In genomic region chr3:100002599-100003350, GRCh38 we compare ENCODE assay signal across 9 cellular contexts.
DNase-seq lines count a peak whose midpoint lies in the region; ATAC-seq, FAIRE-seq and TF ChIP-seq lines count a peak whose summit lies in the region.
"Had no signal": no experiment of that assay in that cellular context is flagged by ENCODE, and none has a peak within 500 bp of the region (broad histone marks: within the 10 kb centered on the region; RNA-seq: fewer than 3 reads in every experiment).

No MANE protein-coding gene starts in this region.

- peak; percentile 97 for FAIRE-seq in A549 (lab: Jason Lieb, UNC)

- no peaks in the 10 kb centered on the region for H3K9me3 ChIP-seq in A549

- DNase-seq in A549 (ENCODE audit: low read depth in 1 of 2, low spot score in 1 of 2), result peak; percentile 47 to 82
- DNase-seq in HFF-Myc (ENCODE audit: extremely low read depth, low read depth), result peak; percentile 56
- peak; percentile 98 for DNase-seq in amniotic epithelial cell (ENCODE audit: low read depth)
- DNase-seq in kidney tubule cell (ENCODE audit: low spot score), result peak; percentile 99
- no peak for DNase-seq in NCI-H446 treated with DMSO at 0.1 percent for 48 hours (lab: John Stamatoyannopoulos, UW)
- no peak for DNase-seq in activated gamma-delta T cell (lab: John Stamatoyannopoulos, UW)
- DNase-seq in GM13976 (ENCODE audit: low spot score), result no peak
- DNase-seq: NCI-H446 had no signal

- peak overlapping the region; percentile 63 to 75 for H3K27ac ChIP-seq in A549

- 0 out of 5 replicates have a peak, but pooled peaks of 1 of the 2 experiments have one; percentile 36 for TF ChIP-seq RAD21 in A549 (conservative IDR thresholded peaks at IDR 0.05 in 1 of 2, IDR thresholded peaks at IDR 0.05 in 1 of 2)

- H3K4me2 ChIP-seq in A549, result peak overlapping the region; percentile 61

- 17% methylated on average over 4 of the region's 4 CpGs for WGBS in A549 (ENCODE audit: missing lambda C conversion rate)

- TF ChIP-seq POLR2A in A549 (IDR thresholded peaks at IDR 0.05; ENCODE audit: low read length), result no peak

- TF ChIP-seq CTCF in A549 (IDR thresholded peaks at IDR 0.05) (no peak), HFF-Myc (IDR thresholded peaks at IDR 0.05; ENCODE audit: low read depth, low read length, missing control alignments) (no peak), GM13976 (IDR thresholded peaks at IDR 0.05; ENCODE audit: borderline replicate concordance, control extremely low read depth, extremely low read depth, insufficient read depth, missing control alignments) (no peak)

- H3K4me1 ChIP-seq in A549, result peaks cover 40% of the 10 kb centered on the region

- in situ Hi-C loops in GM13976 (cut with MboI; ENCODE audit: low sequenced_read_pairs, unreplicated experiment), result no loop called here

- ATAC-seq in A549, result peak; percentile 94 to 95
- no peak for ATAC-seq in HG02678 (IDR thresholded peaks at IDR 0.05; ENCODE audit: unreplicated experiment)

- CTCF ChIA-PET in A549 (lab: Yijun Ruan, JAX), result interaction anchor here (0.7 to 2.1 kb wide), 11 partner anchors 14 to 251 kb away, joined by 3 to 15 read pairs (median 3); no protein-coding TSS in a partner anchor

- POLR2A ChIA-PET in A549 (lab: Yijun Ruan, JAX), result interaction anchor here (0.8 to 1.1 kb wide), 2 partner anchors 45 to 258 kb away, joined by 3 read pairs; partner anchors contain the start of gene TBC1D23

- TF ChIP-seq EP300 in A549 (IDR thresholded peaks at IDR 0.05), result peak; percentile 59 to 61; a peak in 4 of 5 replicates

- no peak overlapping the region for H3K4me3 ChIP-seq in A549
- H3K4me3 ChIP-seq in HFF-Myc (replicated peaks; ENCODE audit: low read depth, low read length), result no peak overlapping the region

TF ChIP-seq in A549, 52 proteins besides CTCF, POLR2A, EP300 and RAD21:
- no peak for TF ChIP-seq HDAC2 (IDR thresholded peaks at IDR 0.05)
- TF ChIP-seq TFCP2L1 (CRISPR knock-in tag; IDR thresholded peaks at IDR 0.05), result no peak
- TF ChIP-seq MAZ (IDR thresholded peaks at IDR 0.05; ENCODE audit: borderline replicate concordance, low read depth, low read length), result no peak
- TF ChIP-seq GATA3 (IDR thresholded peaks at IDR 0.05; ENCODE audit: borderline replicate concordance), result peak; percentile 80; the same call in 1 of the 2 replicates
- no peak for TF ChIP-seq KDM1A (IDR thresholded peaks at IDR 0.05; ENCODE audit: low read depth)
- TF ChIP-seq JUNB (IDR thresholded peaks at IDR 0.05), result peak; percentile 87
- no peak for TF ChIP-seq SREBF2 (IDR thresholded peaks at IDR 0.05)
- peak; percentile 65 for TF ChIP-seq FOSL2 (IDR thresholded peaks at IDR 0.05)
- TF ChIP-seq FOSL2 (CRISPR knock-in tag; IDR thresholded peaks at IDR 0.05), result peak; percentile 72
- TF ChIP-seq, protein P1, sequence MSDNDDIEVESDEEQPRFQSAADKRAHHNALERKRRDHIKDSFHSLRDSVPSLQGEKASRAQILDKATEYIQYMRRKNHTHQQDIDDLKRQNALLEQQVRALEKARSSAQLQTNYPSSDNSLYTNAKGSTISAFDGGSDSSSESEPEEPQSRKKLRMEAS (IDR thresholded peaks at IDR 0.05), result peak; percentile 38; the same call in 1 of the 2 replicates
- TF ChIP-seq, protein P2, sequence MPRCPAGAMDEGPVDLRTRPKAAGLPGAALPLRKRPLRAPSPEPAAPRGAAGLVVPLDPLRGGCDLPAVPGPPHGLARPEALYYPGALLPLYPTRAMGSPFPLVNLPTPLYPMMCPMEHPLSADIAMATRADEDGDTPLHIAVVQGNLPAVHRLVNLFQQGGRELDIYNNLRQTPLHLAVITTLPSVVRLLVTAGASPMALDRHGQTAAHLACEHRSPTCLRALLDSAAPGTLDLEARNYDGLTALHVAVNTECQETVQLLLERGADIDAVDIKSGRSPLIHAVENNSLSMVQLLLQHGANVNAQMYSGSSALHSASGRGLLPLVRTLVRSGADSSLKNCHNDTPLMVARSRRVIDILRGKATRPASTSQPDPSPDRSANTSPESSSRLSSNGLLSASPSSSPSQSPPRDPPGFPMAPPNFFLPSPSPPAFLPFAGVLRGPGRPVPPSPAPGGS (IDR thresholded peaks at IDR 0.05), result peak; percentile 36; the same call in 1 of the 3 replicates
- TF ChIP-seq CEBPB (IDR thresholded peaks at IDR 0.05), result peak; percentile 73 to 84
- TF ChIP-seq JUN (IDR thresholded peaks at IDR 0.05), result peak; percentile 42 to 54; a peak in 2 of 5 replicates
- no peak for TF ChIP-seq KDM5A (IDR thresholded peaks at IDR 0.05)
- no peak for TF ChIP-seq ZC3H11A (IDR thresholded peaks at IDR 0.05)
- TF ChIP-seq HOXB5 (CRISPR knock-in tag; IDR thresholded peaks at IDR 0.05), result peak; percentile 81; the same call in 1 of the 2 replicates
- no peak for TF ChIP-seq EHMT2 (IDR thresholded peaks at IDR 0.05; ENCODE audit: low read depth)

Comparison
In these comparisons a context has a peak if more than half of its experiments do, and no peak if none do; other contexts are left out.
1. DNase-seq: peak in A549 (2 of 2), HFF-Myc (single experiment), amniotic epithelial cell (single experiment) and kidney tubule cell (single experiment); none in NCI-H446 treated with DMSO at 0.1 percent for 48 hours (single experiment), activated gamma-delta T cell (single experiment) and GM13976 (single experiment).